In genomic region chrX:56978172-56978571, GRCh38 we compare ENCODE assay signal across 8 cellular contexts. TPM values are rescaled to one million over a fixed set of nuclear protein-coding genes. Genes with fewer than 3 reads are reported as not detected.
DNase-seq lines count a peak whose midpoint lies in the region; ATAC-seq and TF ChIP-seq lines count a peak whose summit lies in the region.

No MANE protein-coding gene starts in this region.

- H3K9ac ChIP-seq in DND-41 (ENCODE audit: low read depth, low read length) = no peak overlapping the region

- no peaks in the 10 kb centered on the region for H4K20me1 ChIP-seq in DND-41 (ENCODE audit: insufficient read depth, low read length)

- H3K4me1 ChIP-seq in DND-41 (ENCODE audit: insufficient read depth, low read length) = peaks cover 18% of the 10 kb centered on the region; the same call in 1 of the 2 replicates

- TF ChIP-seq CTCF in DND-41 (IDR thresholded peaks at IDR 0.05; ENCODE audit: borderline replicate concordance, extremely low read depth, low read length, poor library complexity, severe bottlenecking) = peak; percentile 81
- TF ChIP-seq CTCF in retinal pigment epithelial cell (conservative IDR thresholded peaks at IDR 0.05; ENCODE audit: low read depth, low read length) = peak; percentile 60

- no peak overlapping the region for H3K4me3 ChIP-seq in DND-41 (ENCODE audit: low read depth in 1 of 2, low read length in 2 of 2)
- H3K4me3 ChIP-seq in retinal pigment epithelial cell (ENCODE audit: low read length) = no peak overlapping the region

- H3K27me3 ChIP-seq in DND-41 (ENCODE audit: insufficient read depth, low read length, poor library complexity) = no peaks in the 10 kb centered on the region

- peak overlapping the region; percentile 54; the same call in 1 of the 2 replicates for H3K27ac ChIP-seq in DND-41 (ENCODE audit: low read length)

- no peak overlapping the region for H3K4me2 ChIP-seq in DND-41 (ENCODE audit: insufficient read depth, low read length)

- ATAC-seq in DND-41 (ENCODE audit: insufficient read depth, low read depth) (peak; percentile 97), GM19328 (IDR thresholded peaks at IDR 0.05; ENCODE audit: unreplicated experiment) (peak; percentile 91), HG03175 (IDR thresholded peaks at IDR 0.05; ENCODE audit: unreplicated experiment) (peak; percentile 85)

- H3K79me2 ChIP-seq in DND-41 (ENCODE audit: insufficient read depth, low read length) = no peaks in the 10 kb centered on the region

- no peaks in the 10 kb centered on the region for H3K9me3 ChIP-seq in DND-41 (ENCODE audit: insufficient read depth, low read length, severe bottlenecking)

- no peaks in the 10 kb centered on the region for H3K36me3 ChIP-seq in DND-41 (ENCODE audit: insufficient read depth, low read length)

- DNase-seq in DND-41 (peak; percentile 67), NCI-H460 (ENCODE audit: extremely low read depth, low read depth) (peak; percentile 45), glomerular endothelial cell (ENCODE audit: extremely low read depth, low read depth, low spot score) (peak; percentile 20), retinal pigment epithelial cell (ENCODE audit: low read depth) (peak; percentile 4), amniotic stem cell (lab: John Stamatoyannopoulos, UW) (no peak)
- peak; percentile 32 to 49 for DNase-seq in activated T-cell treated with anti-CD3 and anti-CD28 coated beads, Interleukin-2, amount 50 U/mL, for 48 hours

- H2AFZ ChIP-seq in DND-41 (ENCODE audit: low read depth, low read length) = peak overlapping the region; percentile 51; the same call in 1 of the 2 replicates

RNA-seq across cellular contexts. Expression of gene SPIN3, which starts 17.2 kb away (rescaled TPM):
- total RNA-seq in NCI-H460 (2014; rRNA removed; shearing (Covaris generic)) = 24.0 and 26.5 TPM in 2 replicates
- 36.9 and 55.6 TPM in 2 replicates for polyA plus RNA-seq in NCI-H460 (2014; cell fraction: nucleus; rRNA removed)
- total RNA-seq in glomerular endothelial cell = 2.7 and 3.1 TPM in 2 replicates
